8 cellular contexts compared by ENCODE assay signal in genomic region chr1:84573967-84574842, GRCh38. TPM values are rescaled to one million over a fixed set of nuclear protein-coding genes. Genes with fewer than 3 reads are reported as not detected.
DNase-seq lines count a peak whose midpoint lies in the region; ATAC-seq, FAIRE-seq and TF ChIP-seq lines count a peak whose summit lies in the region.

Gene CTBS (minus strand): TSS chr1:84574440. CDS start chr1:84574415, 25 bp downstream.

- H3K36me3 ChIP-seq in H1 (ENCODE audit: control insufficient read depth in 2 of 4, insufficient read depth in 4 of 4, low read length in 3 of 4), result no peaks in the 10 kb centered on the region
- peaks cover 0 to 21% of the 10 kb centered on the region in 2 experiments for H3K36me3 ChIP-seq in mesenchymal stem cell (ENCODE audit: control insufficient read depth in 1 of 2, insufficient read depth in 2 of 2, low read depth in 1 of 2, low read length in 2 of 2)

- H2BK5ac ChIP-seq in H1 (ENCODE audit: low read depth, low read length) (peak within 1 kb of the TSS; percentile 78), mesenchymal stem cell (ENCODE audit: low read depth, low read length, poor library complexity, severe bottlenecking) (peak within 1 kb of the TSS; percentile 48)

- H4K5ac ChIP-seq in H1 (ENCODE audit: insufficient read length, low read depth, low read length), result no peak within 1 kb of the TSS

- H3K27ac Mint-ChIP-seq in activated CD8-positive, alpha-beta memory T cell treated with anti-CD3 and anti-CD28 coated beads, Interleukin-2, amount 10 ng/mL, durations not matched to agents 7 days and 5 days, result peak within 1 kb of the TSS; percentile 99

- H2BK15ac ChIP-seq in H1 (ENCODE audit: low read length) (peak within 1 kb of the TSS; percentile 88), mesenchymal stem cell (ENCODE audit: low read depth, poor library complexity, severe bottlenecking) (no peak within 1 kb of the TSS)

- H3K9me3 Mint-ChIP-seq in activated CD8-positive, alpha-beta memory T cell treated with anti-CD3 and anti-CD28 coated beads, Interleukin-2, amount 10 ng/mL, durations not matched to agents 7 days and 5 days (ENCODE audit: low read depth), result no peaks in the 10 kb centered on the region

- no peak for FAIRE-seq in H1 (lab: Jason Lieb, UNC)

- H2AFZ ChIP-seq in H1 (ENCODE audit: low read length) (peak within 1 kb of the TSS; percentile 94), mesenchymal stem cell (ENCODE audit: low read depth, low read length) (peak within 1 kb of the TSS; percentile 46)

- peak in 1 of 2 experiments; percentile 78; a peak in 2 of 3 replicates for TF ChIP-seq POLR2A in H1 (IDR thresholded peaks at IDR 0.05; ENCODE audit: control extremely low read depth in 1 of 2, low read depth in 2 of 2, low read length in 2 of 2)

- H3K4me1 ChIP-seq in H1 (replicated peaks in 1 of 4; ENCODE audit: control insufficient read depth in 3 of 4, insufficient read depth in 4 of 4, low read length in 3 of 4) (peaks cover 5 to 13% (median 8%) of the 10 kb centered on the region in 4 experiments), mesenchymal stem cell (ENCODE audit: control insufficient read depth, insufficient read depth, low read depth, low read length) (peaks cover 3% of the 10 kb centered on the region)

- peak within 1 kb of the TSS; percentile 87 for H3K18ac ChIP-seq in H1 (ENCODE audit: extremely low read depth, low read length)
- peak within 1 kb of the TSS; percentile 92 to 94 for H3K18ac ChIP-seq in mesenchymal stem cell (ENCODE audit: low read depth in 1 of 2, low read length in 2 of 2)

- ATAC-seq in GM19468 (IDR thresholded peaks at IDR 0.05; ENCODE audit: extremely low read depth, unreplicated experiment), result peak; percentile 49
- peak; percentile 88 for ATAC-seq in activated CD8-positive, alpha-beta memory T cell treated with anti-CD3 and anti-CD28 coated beads, Interleukin-2, amount 10 ng/mL, durations not matched to agents 7 days and 5 days

- H3K9me3 ChIP-seq in H1 (ENCODE audit: insufficient read depth in 2 of 2, low read depth in 1 of 2, low read length in 1 of 2) (no peaks in the 10 kb centered on the region; a peak in 1 of 4 replicates), mesenchymal stem cell (ENCODE audit: control insufficient read depth, low read length) (no peaks in the 10 kb centered on the region)

- peak within 1 kb of the TSS; percentile 87 to 95 for H3K4me2 ChIP-seq in H1 (ENCODE audit: insufficient read depth in 1 of 2, low read depth in 2 of 2, low read length in 2 of 2)
- peak within 1 kb of the TSS; percentile 60 for H3K4me2 ChIP-seq in mesenchymal stem cell (ENCODE audit: low read length, poor library complexity, severe bottlenecking)

- H4K8ac ChIP-seq in H1 (ENCODE audit: extremely low read depth, insufficient read depth, low read length) (peak within 1 kb of the TSS; percentile 93), mesenchymal stem cell (ENCODE audit: low read length) (peak within 1 kb of the TSS; percentile 78)

- H3K4me3 ChIP-seq in H1 (ENCODE audit: extremely low read depth in 1 of 4, insufficient read depth in 2 of 4, low read depth in 3 of 4, low read length in 4 of 4) (peak within 1 kb of the TSS; percentile 56 to 73 (median 68)), mesenchymal stem cell (ENCODE audit: insufficient read depth in 1 of 2, low read depth in 1 of 2, low read length in 2 of 2) (peak within 1 kb of the TSS; percentile 77 to 84)

- 0 out of 3 replicates have a peak, but pooled peaks of 1 of the 2 experiments have one; percentile 45 for TF ChIP-seq EP300 in H1 (IDR thresholded peaks at IDR 0.05; ENCODE audit: borderline replicate concordance in 1 of 2, low read depth in 2 of 2, low read length in 2 of 2)

- H3K36me3 Mint-ChIP-seq in activated CD8-positive, alpha-beta memory T cell treated with anti-CD3 and anti-CD28 coated beads, Interleukin-2, amount 10 ng/mL, durations not matched to agents 7 days and 5 days, result peaks cover 30% of the 10 kb centered on the region

- DNase-seq in COLO668 (lab: John Stamatoyannopoulos, UW; ENCODE audit: unreplicated experiment), result peak; percentile 98
- peak; percentile 74 for DNase-seq in HS-27A (ENCODE audit: low read depth)
- peak; percentile 90 for DNase-seq in NOMO-1 treated with DMSO at 0.1 percent for 48 hours (lab: John Stamatoyannopoulos, UW; ENCODE audit: unreplicated experiment)
- peak; percentile 90 for DNase-seq in activated CD8-positive, alpha-beta memory T cell treated with anti-CD3 and anti-CD28 coated beads, Interleukin-2, amount 10 ng/mL, durations not matched to agents 7 days and 5 days
- peak; percentile 44 to 85 for DNase-seq in H1 (ENCODE audit: low read depth in 1 of 2, low spot score in 2 of 2)
- DNase-seq in mesenchymal stem cell, result peak; percentile 93
- peak; percentile 73 for DNase-seq in stimulated activated CD8-positive, alpha-beta memory T cell treated with anti-CD3 and anti-CD28 coated beads, Interleukin-12 subunit alpha, Interleukin-12 subunit beta, amount 100 ng/mL, for 4 hours (ENCODE audit: low read depth)

- H4K91ac ChIP-seq in H1 (replicated peaks; ENCODE audit: insufficient read length, low read length) (peak within 1 kb of the TSS; percentile 85), mesenchymal stem cell (ENCODE audit: low read length) (peak within 1 kb of the TSS; percentile 99)

- peaks cover 7% of the 10 kb centered on the region; the same call in 1 of the 2 replicates for H3K23me2 ChIP-seq in H1 (ENCODE audit: low read depth, low read length)

- CTCF ChIA-PET in activated CD8-positive, alpha-beta memory T cell treated with anti-CD3 and anti-CD28 coated beads, Interleukin-2, amount 10 ng/mL, durations not matched to agents 7 days and 5 days (lab: Charles Lee), result interaction anchor here (0.7 to 4.1 kb wide), 5 partner anchors 46 to 140 kb away, joined by 3 to 19 read pairs (median 8); partner anchors contain the start of genes GNG5 and SPATA1
- CTCF ChIA-PET in H1 (lab: Charles Lee; ENCODE audit: partially characterized antibody), result interaction anchor here (0.6 to 2.0 kb wide), 11 partner anchors 30 to 703 kb away, joined by 3 to 5 read pairs (median 4); no protein-coding TSS in a partner anchor

- H2BK12ac ChIP-seq in H1 (ENCODE audit: low read depth, low read length), result peak within 1 kb of the TSS; percentile 80; the same call in 1 of the 2 replicates
- peak within 1 kb of the TSS; percentile 18 to 29 for H2BK12ac ChIP-seq in mesenchymal stem cell (ENCODE audit: low read length in 2 of 2)

- POLR2A ChIA-PET in H1 (lab: Charles Lee; ENCODE audit: partially characterized antibody), result interaction anchor here (0.8 to 1.9 kb wide), 5 partner anchors 9 to 70 kb away, joined by 3 to 8 read pairs (median 3); partner anchors contain the start of genes GNG5 and SPATA1

- no peaks in the 10 kb centered on the region for H3K79me2 ChIP-seq in H1 (ENCODE audit: control insufficient read depth in 1 of 2, insufficient read depth in 2 of 2, low read length in 2 of 2)

- no peak within 1 kb of the TSS for H2BK20ac ChIP-seq in H1 (ENCODE audit: low read length)

- H2AK5ac ChIP-seq in H1 (ENCODE audit: low read depth, low read length) (no peak within 1 kb of the TSS), mesenchymal stem cell (ENCODE audit: low read length, severe bottlenecking) (peak within 1 kb of the TSS; percentile 70)

- TF ChIP-seq RAD21 in H1 (IDR thresholded peaks at IDR 0.05 in 1 of 2, conservative IDR thresholded peaks at IDR 0.05 in 1 of 2; ENCODE audit: low read depth in 2 of 2, low read length in 2 of 2), result no peak; a peak in 1 of 4 replicates

- peak within 1 kb of the TSS; percentile 94 for H3K4me3 Mint-ChIP-seq in activated CD8-positive, alpha-beta memory T cell treated with anti-CD3 and anti-CD28 coated beads, Interleukin-2, amount 10 ng/mL, durations not matched to agents 7 days and 5 days

- TF ChIP-seq CTCF in H1 (IDR thresholded peaks at IDR 0.05; ENCODE audit: control extremely low read depth in 1 of 3, insufficient read depth in 1 of 3, low read depth in 1 of 3, low read length in 3 of 3), result 0 out of 4 replicates have a peak, but pooled peaks of 1 of the 3 experiments have one; percentile 15

- peaks cover 39% of the 10 kb centered on the region for H3K4me1 Mint-ChIP-seq in activated CD8-positive, alpha-beta memory T cell treated with anti-CD3 and anti-CD28 coated beads, Interleukin-2, amount 10 ng/mL, durations not matched to agents 7 days and 5 days

- H3K56ac ChIP-seq in H1 (replicated peaks; ENCODE audit: insufficient read length, low read depth, low read length), result no peak within 1 kb of the TSS

- H3K27me3 ChIP-seq in H1 (replicated peaks in 1 of 4; ENCODE audit: control insufficient read depth in 3 of 4, extremely low read depth in 1 of 4, insufficient read depth in 3 of 4, low read length in 3 of 4), result no peaks in the 10 kb centered on the region; a peak in 1 of 7 replicates
- no peaks in the 10 kb centered on the region for H3K27me3 ChIP-seq in mesenchymal stem cell (ENCODE audit: control insufficient read depth in 1 of 2, insufficient read depth in 1 of 2, low read length in 2 of 2)

- H3K27ac ChIP-seq in H1 (ENCODE audit: low read depth, low read length), result peak within 1 kb of the TSS; percentile 48; the same call in 1 of the 2 replicates
- H3K27ac ChIP-seq in mesenchymal stem cell (ENCODE audit: low read length, poor library complexity, severe bottlenecking), result peak within 1 kb of the TSS; percentile 91

- WGBS in H1 (ENCODE audit: extremely low coverage in 1 of 2, insufficient coverage in 1 of 2, insufficient read length in 1 of 2, insufficient replicate concordance in 2 of 2, low coverage in 1 of 2, low lambda C conversion rate in 2 of 2, missing lambda C conversion rate in 1 of 2), 2 experiments, result 2% methylated on average over 32 of the region's 67 CpGs; no CpG with 5 or more reads in 1 of the 2 experiments
- 4% methylated on average over 33 of the region's 67 CpGs for WGBS in mesenchymal stem cell

- no peak within 1 kb of the TSS for H3K23ac ChIP-seq in H1 (ENCODE audit: insufficient read length)
- peak within 1 kb of the TSS in 1 of 2 experiments; percentile 46 for H3K23ac ChIP-seq in mesenchymal stem cell (ENCODE audit: low read length in 2 of 2)

- H2BK120ac ChIP-seq in H1 (replicated peaks; ENCODE audit: low read depth, low read length) (no peak within 1 kb of the TSS), mesenchymal stem cell (ENCODE audit: low read depth, low read length) (peak within 1 kb of the TSS; percentile 69)

- H3K4ac ChIP-seq in H1 (replicated peaks; ENCODE audit: insufficient read length, low read depth, low read length), result no peak within 1 kb of the TSS
- H3K4ac ChIP-seq in mesenchymal stem cell (ENCODE audit: low read depth in 1 of 2, low read length in 2 of 2), result peak within 1 kb of the TSS; percentile 69 to 79

- no peaks in the 10 kb centered on the region for H4K20me1 ChIP-seq in H1 (replicated peaks in 1 of 2; ENCODE audit: control insufficient read depth in 1 of 2, insufficient read depth in 2 of 2, low read length in 2 of 2)

- H3K14ac ChIP-seq in H1 (ENCODE audit: insufficient read length), result no peak within 1 kb of the TSS
- peak within 1 kb of the TSS in 1 of 2 experiments; percentile 50 for H3K14ac ChIP-seq in mesenchymal stem cell (ENCODE audit: low read length in 2 of 2)

- no peaks in the 10 kb centered on the region for H3K27me3 Mint-ChIP-seq in activated CD8-positive, alpha-beta memory T cell treated with anti-CD3 and anti-CD28 coated beads, Interleukin-2, amount 10 ng/mL, durations not matched to agents 7 days and 5 days

- H3K9ac ChIP-seq in H1 (replicated peaks in 1 of 4; ENCODE audit: extremely low read depth in 1 of 4, low read depth in 3 of 4, low read length in 3 of 4) (peak within 1 kb of the TSS; percentile 53 to 88 (median 68)), mesenchymal stem cell (ENCODE audit: low read length) (peak within 1 kb of the TSS; percentile 96)

- no peaks in the 10 kb centered on the region for H3K79me1 ChIP-seq in H1 (ENCODE audit: low read depth, low read length)
- H3K79me1 ChIP-seq in mesenchymal stem cell (replicated peaks; ENCODE audit: low read length, poor library complexity, severe bottlenecking), result peaks cover 11% of the 10 kb centered on the region

RNA-seq across cellular contexts. Expression of gene CTBS, which starts in this region (rescaled TPM):
- 10 to 100 TPM; 13.6 to 18.7 TPM for total RNA-seq in activated CD8-positive, alpha-beta memory T cell treated with anti-CD3 and anti-CD28 coated beads, Interleukin-2, amount 10 ng/mL, durations not matched to agents 7 days and 5 days
- 4.1 and 4.5 TPM in 2 replicates for total RNA-seq in H1 (2021; fragmentation: NEBNext Ultra II Directional; extraction: Animal tissue kit (Norgen Biotek cat#: 25700))
- polyA plus RNA-seq in H1 (2011; rRNA removed), result 2.1 and 3.3 TPM in 2 replicates
- polyA plus RNA-seq in H1 (2011; cell fraction: cytosol; rRNA removed), result 3.6 TPM
- 1.8 TPM for polyA plus RNA-seq in H1 (2011; cell fraction: nucleus; rRNA removed)
- polyA plus RNA-seq in H1 (2012, experiment 1 of 2), result 2.1 to 2.8 TPM (median 2.4 TPM) in 4 replicates
- 0.89 TPM for polyA plus RNA-seq in H1 (2012, experiment 2 of 2)
- 5.4 TPM for polyA plus RNA-seq in H1 (2013, experiment 1 of 2)
- polyA plus RNA-seq in H1 (2013, experiment 2 of 2), result 5.5 TPM
- polyA minus RNA-seq in H1 (2011; rRNA and poly(A)+ RNA removed), result 1.7 and 3.8 TPM in 2 replicates
- 1.1 TPM for polyA minus RNA-seq in H1 (2011; cell fraction: cytosol; rRNA and poly(A)+ RNA removed)
- 7.7 TPM for polyA minus RNA-seq in H1 (2011; cell fraction: nucleus; rRNA and poly(A)+ RNA removed)
- 22.5 TPM for polyA plus RNA-seq in mesenchymal stem cell (2013, experiment 1 of 2)
- polyA plus RNA-seq in mesenchymal stem cell (2013, experiment 2 of 2), result 24.9 TPM

Comparison
In these comparisons a context has a peak if more than half of its experiments do, and no peak if none do; other contexts are left out.
1. Peak in every context shown above with its lines: DNase-seq, ATAC-seq, H3K4me3 ChIP-seq and H3K27ac ChIP-seq.